39 cellular contexts compared by ENCODE assay signal in the genomic region with DNA sequence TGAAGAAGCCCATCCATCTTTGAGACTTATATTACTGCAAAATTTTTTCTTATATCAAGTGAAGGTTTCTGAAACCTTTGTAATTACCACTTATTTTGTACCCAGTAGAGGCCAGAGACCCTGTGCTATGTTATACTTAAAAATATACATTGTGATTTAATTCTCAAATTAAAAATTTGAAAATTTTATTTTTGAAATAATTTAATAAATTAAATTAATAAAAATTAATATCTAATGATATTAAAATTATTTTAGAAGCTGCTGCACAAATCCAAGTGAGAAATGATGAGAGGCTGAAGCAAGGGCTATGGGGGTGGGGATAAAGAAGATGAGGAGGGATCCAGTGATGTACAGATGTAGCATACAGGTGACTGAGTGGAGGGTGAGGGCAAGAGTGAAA.
"Had no signal": no experiment of that assay in that cellular context is flagged by ENCODE, and none has a peak within 500 bp of the region (broad histone marks: within the 10 kb centered on the region; RNA-seq: fewer than 3 reads in every experiment).

No MANE protein-coding gene starts in this region.

- H3K4me1 ChIP-seq: ascending aorta had no signal

- H3K4me3 ChIP-seq: ascending aorta, cardiac muscle cell had no signal

- H3K27me3 Mint-ChIP-seq: activated naive CD4-positive, alpha-beta T cell treated with anti-CD3 and anti-CD28 coated beads, Interleukin-2, amount 10 ng/mL, durations not matched to agents 7 days and 5 days; activated naive CD4-positive, alpha-beta T cell treated with anti-CD3 and anti-CD28 coated beads, Interleukin-2, amount 50 U/mL, for 24 hours; activated naive CD8-positive, alpha-beta T cell treated with anti-CD3 and anti-CD28 coated beads, Interleukin-2, amount 50 U/mL, for 24 hours had no signal

- H3K36me3 Mint-ChIP-seq: activated CD8-positive, alpha-beta memory T cell treated with anti-CD3 and anti-CD28 coated beads, Interleukin-2, amount 10 ng/mL, durations not matched to agents 7 days and 5 days; activated naive CD4-positive, alpha-beta T cell treated with anti-CD3 and anti-CD28 coated beads, Interleukin-2, amount 10 ng/mL, durations not matched to agents 7 days and 5 days; activated naive CD4-positive, alpha-beta T cell treated with anti-CD3 and anti-CD28 coated beads, Interleukin-2, amount 50 U/mL, for 24 hours; activated naive CD8-positive, alpha-beta T cell; activated naive CD8-positive, alpha-beta T cell treated with anti-CD3 and anti-CD28 coated beads, Interleukin-2, amount 10 ng/mL, durations not matched to agents 7 days and 5 days had no signal

- H3K27ac Mint-ChIP-seq: activated CD4-positive, alpha-beta memory T cell treated with anti-CD3 and anti-CD28 coated beads, Interleukin-2, amount 10 ng/mL, durations not matched to agents 7 days and 5 days; activated CD4-positive, alpha-beta T cell treated with anti-CD3 and anti-CD28 coated beads for 36 hours; activated CD4-positive, alpha-beta T cell treated with anti-CD3 and anti-CD28 coated beads, Interleukin-2, amount 10 ng/mL, durations not matched to agents 7 days and 5 days; activated CD8-positive, alpha-beta memory T cell treated with anti-CD3 and anti-CD28 coated beads, Interleukin-2, amount 10 ng/mL, durations not matched to agents 7 days and 5 days; activated CD8-positive, alpha-beta T cell treated with anti-CD3 and anti-CD28 coated beads, Interleukin-2, amount 10 ng/mL, durations not matched to agents 7 days and 5 days; activated naive CD4-positive, alpha-beta T cell treated with anti-CD3 and anti-CD28 coated beads, Interleukin-2, amount 10 ng/mL, durations not matched to agents 7 days and 5 days; activated naive CD4-positive, alpha-beta T cell treated with anti-CD3 and anti-CD28 coated beads, Interleukin-2, amount 50 U/mL, for 24 hours; activated naive CD8-positive, alpha-beta T cell; activated naive CD8-positive, alpha-beta T cell treated with anti-CD3 and anti-CD28 coated beads, Interleukin-2, amount 10 ng/mL, durations not matched to agents 7 days and 5 days; activated naive CD8-positive, alpha-beta T cell treated with anti-CD3 and anti-CD28 coated beads, Interleukin-2, amount 50 U/mL, for 24 hours; activated T-cell treated with anti-CD3 and anti-CD28 coated beads, Interleukin-2, amount 50 U/mL, for 24 hours; activated T-helper 2 cell treated with anti-CD3 and anti-CD28 coated beads, Interferon-gamma antibody, Interleukin-2, Interleukin-4, amounts not matched to agents 10 μg/mL and 5 μg/mL and 100 μg/mL, durations not matched to agents 14 hours and 24 hours and 36 hours; brain; T-helper 1 cell treated with Interleukin-12 subunit alpha and Interleukin-12 subunit beta and Interleukin-4 antibody, amounts not matched to agents 30 μg/mL and 1 μg/mL, for 36 hours; T-helper 2 cell treated with Interferon-gamma antibody and Interleukin-4, amounts not matched to agents 5 μg/mL and 100 μg/mL, for 36 hours had no signal

- H3K9me3 ChIP-seq: ascending aorta had no signal

- FAIRE-seq: bronchial epithelial cell, TTC549 had no signal

- DNase-seq: activated CD4-positive, alpha-beta memory T cell treated with anti-CD3 and anti-CD28 coated beads, Interleukin-2, amount 10 ng/mL, durations not matched to agents 7 days and 5 days; activated CD4-positive, alpha-beta T cell treated with anti-CD3 and anti-CD28 coated beads for 1 hour; activated CD4-positive, alpha-beta T cell treated with anti-CD3 and anti-CD28 coated beads for 36 hours; activated CD4-positive, alpha-beta T cell treated with anti-CD3 and anti-CD28 coated beads for 48 hours; activated CD4-positive, alpha-beta T cell treated with anti-CD3 and anti-CD28 coated beads, Interleukin-2, amount 10 ng/mL, durations not matched to agents 7 days and 5 days; activated CD4-positive, alpha-beta T cell treated with anti-CD3 and anti-CD28 coated beads, Interleukin-2, amount 50 U/mL, for 48 hours; activated CD4-positive, CD25-positive, alpha-beta regulatory T cell; activated CD8-positive, alpha-beta memory T cell treated with anti-CD3 and anti-CD28 coated beads for 24 hours; activated CD8-positive, alpha-beta memory T cell treated with anti-CD3 and anti-CD28 coated beads, Interleukin-2, amount 10 ng/mL, durations not matched to agents 7 days and 5 days; activated CD8-positive, alpha-beta memory T cell treated with anti-CD3 and anti-CD28 coated beads, Interleukin-2, amount 50 U/mL, for 48 hours; activated CD8-positive, alpha-beta T cell treated with anti-CD3 and anti-CD28 coated beads, Interleukin-2, amount 10 ng/mL, durations not matched to agents 7 days and 5 days; activated effector memory CD4-positive, alpha-beta T cell treated with Interleukin-2 at 50 U/mL for 16 hours; activated gamma-delta T cell; activated naive CD4-positive, alpha-beta T cell treated with anti-CD3 and anti-CD28 coated beads, Interleukin-2, amount 10 ng/mL, durations not matched to agents 7 days and 5 days; activated naive CD4-positive, alpha-beta T cell treated with Interleukin-2 at 50 U/mL for 16 hours; activated naive CD8-positive, alpha-beta T cell treated with anti-CD3 and anti-CD28 coated beads, Interleukin-2, amount 10 ng/mL, durations not matched to agents 7 days and 5 days; activated naive CD8-positive, alpha-beta T cell treated with anti-CD3 and anti-CD28 coated beads, Interleukin-2, amount 50 U/mL, for 24 hours; activated T-cell treated with anti-CD3 and anti-CD28 coated beads, Interleukin-2, amount 50 U/mL, for 24 hours; activated T-cell treated with anti-CD3 and anti-CD28 coated beads, Interleukin-2, amount 50 U/mL, for 48 hours; amygdala; anterior cingulate cortex; caudate nucleus; cerebellar nuclear complex; T-helper 1 cell; T-helper 2 cell; T-helper 9 cell had no signal

- H3K9me3 Mint-ChIP-seq: activated CD4-positive, alpha-beta memory T cell treated with anti-CD3 and anti-CD28 coated beads, Interleukin-2, amount 10 ng/mL, durations not matched to agents 7 days and 5 days; activated CD4-positive, alpha-beta T cell treated with anti-CD3 and anti-CD28 coated beads, Interleukin-2, amount 10 ng/mL, durations not matched to agents 7 days and 5 days; activated naive CD4-positive, alpha-beta T cell treated with anti-CD3 and anti-CD28 coated beads, Interleukin-2, amount 10 ng/mL, durations not matched to agents 7 days and 5 days; activated naive CD4-positive, alpha-beta T cell treated with anti-CD3 and anti-CD28 coated beads, Interleukin-2, amount 50 U/mL, for 24 hours; activated naive CD8-positive, alpha-beta T cell treated with anti-CD3 and anti-CD28 coated beads, Interleukin-2, amount 10 ng/mL, durations not matched to agents 7 days and 5 days; activated naive CD8-positive, alpha-beta T cell treated with anti-CD3 and anti-CD28 coated beads, Interleukin-2, amount 50 U/mL, for 24 hours; activated T-cell treated with anti-CD3 and anti-CD28 coated beads, Interleukin-2, amount 50 U/mL, for 24 hours; activated T-helper 2 cell treated with anti-CD3 and anti-CD28 coated beads, Interferon-gamma antibody, Interleukin-2, Interleukin-4, amounts not matched to agents 10 μg/mL and 5 μg/mL and 100 μg/mL, durations not matched to agents 14 hours and 24 hours and 36 hours; central memory CD8-positive, alpha-beta T cell; T-helper 1 cell treated with Interleukin-12 subunit alpha and Interleukin-12 subunit beta and Interleukin-4 antibody, amounts not matched to agents 30 μg/mL and 1 μg/mL, for 36 hours; T-helper 2 cell treated with Interferon-gamma antibody and Interleukin-4, amounts not matched to agents 5 μg/mL and 100 μg/mL, for 36 hours had no signal

- ATAC-seq: activated CD4-positive, alpha-beta T cell treated with anti-CD3 and anti-CD28 coated beads for 36 hours; activated CD4-positive, CD25-positive, alpha-beta regulatory T cell treated with anti-CD3 and anti-CD28 coated beads, Interleukin-2, amount 50 U/mL, for 24 hours; activated CD8-positive, alpha-beta memory T cell treated with anti-CD3 and anti-CD28 coated beads, Interleukin-2, amount 10 ng/mL, durations not matched to agents 7 days and 5 days; activated CD8-positive, alpha-beta T cell treated with anti-CD3 and anti-CD28 coated beads, Interleukin-2, amount 10 ng/mL, durations not matched to agents 7 days and 5 days; activated naive CD8-positive, alpha-beta T cell treated with anti-CD3 and anti-CD28 coated beads, Interleukin-2, amount 50 U/mL, for 24 hours had no signal

- H3K4me3 Mint-ChIP-seq: activated CD4-positive, alpha-beta memory T cell treated with anti-CD3 and anti-CD28 coated beads, Interleukin-2, amount 10 ng/mL, durations not matched to agents 7 days and 5 days; activated CD4-positive, alpha-beta T cell treated with anti-CD3 and anti-CD28 coated beads for 36 hours; activated CD4-positive, alpha-beta T cell treated with anti-CD3 and anti-CD28 coated beads, Interleukin-2, amount 10 ng/mL, durations not matched to agents 7 days and 5 days; activated CD8-positive, alpha-beta memory T cell treated with anti-CD3 and anti-CD28 coated beads, Interleukin-2, amount 10 ng/mL, durations not matched to agents 7 days and 5 days; activated CD8-positive, alpha-beta T cell treated with anti-CD3 and anti-CD28 coated beads, Interleukin-2, amount 10 ng/mL, durations not matched to agents 7 days and 5 days; activated naive CD4-positive, alpha-beta T cell treated with anti-CD3 and anti-CD28 coated beads, Interleukin-2, amount 10 ng/mL, durations not matched to agents 7 days and 5 days; activated naive CD4-positive, alpha-beta T cell treated with anti-CD3 and anti-CD28 coated beads, Interleukin-2, amount 50 U/mL, for 24 hours; activated naive CD8-positive, alpha-beta T cell; activated naive CD8-positive, alpha-beta T cell treated with anti-CD3 and anti-CD28 coated beads, Interleukin-2, amount 10 ng/mL, durations not matched to agents 7 days and 5 days; activated naive CD8-positive, alpha-beta T cell treated with anti-CD3 and anti-CD28 coated beads, Interleukin-2, amount 50 U/mL, for 24 hours; activated T-cell treated with anti-CD3 and anti-CD28 coated beads, Interleukin-2, amount 50 U/mL, for 24 hours; brain; central memory CD8-positive, alpha-beta T cell; T-helper 1 cell treated with Interleukin-12 subunit alpha and Interleukin-12 subunit beta and Interleukin-4 antibody, amounts not matched to agents 30 μg/mL and 1 μg/mL, for 36 hours; T-helper 2 cell treated with Interferon-gamma antibody and Interleukin-4, amounts not matched to agents 5 μg/mL and 100 μg/mL, for 36 hours had no signal

- H3K27ac ChIP-seq: ascending aorta, cardiac muscle cell, VCaP had no signal

- H3K36me3 ChIP-seq: ascending aorta, cardiac muscle cell had no signal

- H3K4me1 Mint-ChIP-seq: activated CD4-positive, alpha-beta memory T cell treated with anti-CD3 and anti-CD28 coated beads, Interleukin-2, amount 10 ng/mL, durations not matched to agents 7 days and 5 days; activated CD4-positive, alpha-beta T cell treated with anti-CD3 and anti-CD28 coated beads for 36 hours; activated CD4-positive, alpha-beta T cell treated with anti-CD3 and anti-CD28 coated beads, Interleukin-2, amount 10 ng/mL, durations not matched to agents 7 days and 5 days; activated CD8-positive, alpha-beta memory T cell treated with anti-CD3 and anti-CD28 coated beads, Interleukin-2, amount 10 ng/mL, durations not matched to agents 7 days and 5 days; activated naive CD4-positive, alpha-beta T cell treated with anti-CD3 and anti-CD28 coated beads, Interleukin-2, amount 10 ng/mL, durations not matched to agents 7 days and 5 days; activated naive CD4-positive, alpha-beta T cell treated with anti-CD3 and anti-CD28 coated beads, Interleukin-2, amount 50 U/mL, for 24 hours; activated naive CD8-positive, alpha-beta T cell treated with anti-CD3 and anti-CD28 coated beads, Interleukin-2, amount 10 ng/mL, durations not matched to agents 7 days and 5 days; activated naive CD8-positive, alpha-beta T cell treated with anti-CD3 and anti-CD28 coated beads, Interleukin-2, amount 50 U/mL, for 24 hours; central memory CD8-positive, alpha-beta T cell had no signal
